In genomic region chr1:207499573-207499972, GRCh38 we compare ENCODE assay signal across 8 cellular contexts. TPM values are rescaled to one million over a fixed set of nuclear protein-coding genes. Genes with fewer than 3 reads are reported as not detected.
DNase-seq lines count a peak whose midpoint lies in the region; ATAC-seq and TF ChIP-seq lines count a peak whose summit lies in the region.
"Had no signal": no experiment of that assay in that cellular context is flagged by ENCODE, and none has a peak within 500 bp of the region (broad histone marks: within the 10 kb centered on the region; RNA-seq: fewer than 3 reads in every experiment).

No MANE protein-coding gene starts in this region.

- H2AFZ ChIP-seq in neural progenitor cell (replicated peaks): no peak overlapping the region

- peaks cover 38% of the 10 kb centered on the region for H3K27me3 Mint-ChIP-seq in activated T-cell treated with anti-CD3 and anti-CD28 coated beads, Interleukin-2, amount 50 U/mL, for 72 hours (ENCODE audit: low read depth)
- peaks cover 21% of the 10 kb centered on the region for H3K27me3 Mint-ChIP-seq in neural progenitor cell (ENCODE audit: insufficient read depth, low read depth)

- H3K36me3 ChIP-seq in MG63 (no peaks in the 10 kb centered on the region), neural progenitor cell (no peaks in the 10 kb centered on the region)

- H3F3A ChIP-seq in neural progenitor cell (ENCODE audit: low read depth): no peaks in the 10 kb centered on the region

- peak overlapping the region; percentile 55 for H3K27ac Mint-ChIP-seq in activated T-cell treated with anti-CD3 and anti-CD28 coated beads, Interleukin-2, amount 50 U/mL, for 72 hours
- no peak overlapping the region for H3K27ac Mint-ChIP-seq in neural progenitor cell

- H3K9me3 Mint-ChIP-seq in activated T-cell treated with anti-CD3 and anti-CD28 coated beads, Interleukin-2, amount 50 U/mL, for 72 hours: no peaks in the 10 kb centered on the region
- H3K9me3 Mint-ChIP-seq in neural progenitor cell: no peaks in the 10 kb centered on the region

- no peaks in the 10 kb centered on the region for H3K36me3 Mint-ChIP-seq in activated T-cell treated with anti-CD3 and anti-CD28 coated beads, Interleukin-2, amount 50 U/mL, for 72 hours (ENCODE audit: insufficient read depth in 2 of 2)
- H3K36me3 Mint-ChIP-seq in neural progenitor cell: no peaks in the 10 kb centered on the region

- H3K4me3 ChIP-seq in MG63 (no peak overlapping the region), neural progenitor cell (no peak overlapping the region)
- H3K4me3 ChIP-seq: skin epidermis had no signal

- H4K20me1 ChIP-seq in neural progenitor cell (ENCODE audit: low read depth): no peaks in the 10 kb centered on the region

- H3K9ac ChIP-seq in neural progenitor cell: no peak overlapping the region

- DNase-seq in MG63 (peak; percentile 60), RWPE1 (ENCODE audit: low spot score) (peak; percentile 60), fibroblast of peridontal ligament (ENCODE audit: extremely low read depth) (peak; percentile 69), neural progenitor cell (ENCODE audit: low spot score) (peak; percentile 77), substantia nigra (lab: John Stamatoyannopoulos, UW) (peak in 41 of 49 donors; percentile 2 to 78 (median 40))
- DNase-seq in activated T-cell treated with anti-CD3 and anti-CD28 coated beads, Interleukin-2, amount 50 U/mL, for 72 hours: peak; percentile 67 to 68

- H3K27ac ChIP-seq in RWPE1 (no peak overlapping the region), neural progenitor cell (no peak overlapping the region), substantia nigra (ENCODE audit: low read depth, low read length, poor library complexity, severe bottlenecking) (no peak overlapping the region)
- H3K27ac ChIP-seq: skin epidermis had no signal

- TF ChIP-seq CTCF in RWPE1 (conservative IDR thresholded peaks at IDR 0.05; ENCODE audit: low read depth) (peak; percentile 78), neural progenitor cell (IDR thresholded peaks at IDR 0.05) (peak; percentile 87)

- H3K4me3 Mint-ChIP-seq in activated T-cell treated with anti-CD3 and anti-CD28 coated beads, Interleukin-2, amount 50 U/mL, for 72 hours: peak overlapping the region in 1 of 2 donors; percentile 20
- no peak overlapping the region for H3K4me3 Mint-ChIP-seq in neural progenitor cell

- H3K4me1 Mint-ChIP-seq in activated T-cell treated with anti-CD3 and anti-CD28 coated beads, Interleukin-2, amount 50 U/mL, for 72 hours (ENCODE audit: low read depth): peaks cover 36% of the 10 kb centered on the region
- peaks cover 8% of the 10 kb centered on the region for H3K4me1 Mint-ChIP-seq in neural progenitor cell

- peak; percentile 56 for ATAC-seq in GM18498 (IDR thresholded peaks at IDR 0.05; ENCODE audit: unreplicated experiment)
- peak; percentile 60 to 68 for ATAC-seq in activated T-cell treated with anti-CD3 and anti-CD28 coated beads, Interleukin-2, amount 50 U/mL, for 72 hours (replicated peaks in 1 of 2)

- H3K27me3 ChIP-seq in MG63 (peaks cover 19% of the 10 kb centered on the region), neural progenitor cell (peaks cover 90% of the 10 kb centered on the region)

- CTCF ChIA-PET in RWPE1 (lab: Yijun Ruan, JAX): interaction anchor here (0.6 to 1.6 kb wide), 15 partner anchors 11 to 1009 kb away, joined by 3 to 14 read pairs (median 4); partner anchors contain the start of genes C4BPB, CD55 and CR2

- H3K4me2 ChIP-seq in neural progenitor cell: no peak overlapping the region

- POLR2A ChIA-PET in RWPE1 (lab: Yijun Ruan, JAX; ENCODE audit: low non-redundant PET): no interaction called here

- H3K9me3 ChIP-seq in MG63 (no peaks in the 10 kb centered on the region), neural progenitor cell (ENCODE audit: low read depth) (no peaks in the 10 kb centered on the region)

- H3K79me2 ChIP-seq in neural progenitor cell (ENCODE audit: low read depth): no peaks in the 10 kb centered on the region

- H3K4me1 ChIP-seq in neural progenitor cell: no peaks in the 10 kb centered on the region

RNA-seq across cellular contexts. Expression of gene CR1, which starts 3.6 kb away (rescaled TPM):
- total RNA-seq in MG63 (2014; rRNA removed; shearing (Covaris generic); ENCODE audit: low replicate concordance): 0.26 TPM in 1 of 2 replicates, not detected in the other
- total RNA-seq in activated T-cell treated with anti-CD3 and anti-CD28 coated beads, Interleukin-2, amount 50 U/mL, for 72 hours: under 1 TPM; 0.09 to 0.22 TPM
- not detected in 2 replicates for total RNA-seq in neural progenitor cell (ENCODE audit: low replicate concordance)

RNA-seq across cellular contexts. Expression of gene CR2, which starts 45.4 kb away (rescaled TPM):
- total RNA-seq in MG63 (2014; rRNA removed; shearing (Covaris generic); ENCODE audit: low replicate concordance): not detected in 2 replicates
- total RNA-seq in activated T-cell treated with anti-CD3 and anti-CD28 coated beads, Interleukin-2, amount 50 U/mL, for 72 hours: under 1 TPM; 0.07 to 0.26 TPM
- total RNA-seq in neural progenitor cell (ENCODE audit: low replicate concordance): 0.15 TPM in 1 of 2 replicates, not detected in the other
